ENCODE assay signal across 1 cellular context in genomic region chr2:105618351-105618659, GRCh38.
TF ChIP-seq lines count a peak whose summit lies in the region.

No MANE protein-coding gene starts in this region.

TF ChIP-seq in H1, 55 proteins besides CTCF, POLR2A, EP300 and RAD21:
- TF ChIP-seq KDM1A (IDR thresholded peaks at IDR 0.05; ENCODE audit: borderline replicate concordance, low read length) (no peak), GTF2F1 (IDR thresholded peaks at IDR 0.05; ENCODE audit: borderline replicate concordance, low read depth, low read length) (no peak), TEAD4 (IDR thresholded peaks at IDR 0.05; ENCODE audit: low read depth, low read length) (no peak), POLR2AphosphoS5 (IDR thresholded peaks at IDR 0.05; ENCODE audit: low read depth, low read length) (no peak), RXRA (IDR thresholded peaks at IDR 0.05; ENCODE audit: insufficient read depth, low read depth, low read length) (no peak), TBP (IDR thresholded peaks at IDR 0.05; ENCODE audit: low read depth, low read length) (no peak), HDAC6 (IDR thresholded peaks at IDR 0.05; ENCODE audit: low read depth, low read length) (no peak), KDM5A (IDR thresholded peaks at IDR 0.05; ENCODE audit: low read length) (no peak)
